21 cellular contexts compared by ENCODE assay signal in genomic region chr1:221783437-221783836, GRCh38. TPM values are rescaled to one million over a fixed set of nuclear protein-coding genes. Genes with fewer than 3 reads are reported as not detected.
DNase-seq lines count a peak whose midpoint lies in the region; ATAC-seq, FAIRE-seq and TF ChIP-seq lines count a peak whose summit lies in the region.
"Had no signal": no experiment of that assay in that cellular context is flagged by ENCODE, and none has a peak within 500 bp of the region (broad histone marks: within the 10 kb centered on the region; RNA-seq: fewer than 3 reads in every experiment).

No MANE protein-coding gene starts in this region.

- FAIRE-seq in D721Med (lab: Jason Lieb, UNC), result no peak

- H3K27ac Mint-ChIP-seq in CD4-positive, alpha-beta T cell, result no peak overlapping the region
- H3K27ac Mint-ChIP-seq in T-helper 1 cell treated with Interleukin-12 subunit alpha and Interleukin-12 subunit beta and Interleukin-4 antibody, amounts not matched to agents 30 μg/mL and 1 μg/mL, for 36 hours, result peak overlapping the region; percentile 73
- peak overlapping the region; percentile 57 to 77 for H3K27ac Mint-ChIP-seq in effector memory CD8-positive, alpha-beta T cell
- H3K27ac Mint-ChIP-seq: mesothelial cell of epicardium; stimulated activated memory B cell treated with anti-CD40 and anti-IgM and Interleukin-4, amounts not matched to agents 10 μg/mL and 1 μg/mL and 100 μg/mL, for 72 hours had no signal

- H3K27me3 Mint-ChIP-seq in CD4-positive, alpha-beta T cell, result no peaks in the 10 kb centered on the region
- H3K27me3 Mint-ChIP-seq in T-helper 1 cell treated with Interleukin-12 subunit alpha and Interleukin-12 subunit beta and Interleukin-4 antibody, amounts not matched to agents 30 μg/mL and 1 μg/mL, for 36 hours (ENCODE audit: low read depth), result peaks cover 3% of the 10 kb centered on the region
- no peaks in the 10 kb centered on the region for H3K27me3 Mint-ChIP-seq in effector memory CD8-positive, alpha-beta T cell
- H3K27me3 Mint-ChIP-seq: stimulated activated memory B cell treated with anti-CD40 and anti-IgM and Interleukin-4, amounts not matched to agents 10 μg/mL and 1 μg/mL and 100 μg/mL, for 72 hours had no signal

- no peak overlapping the region for H3K27ac ChIP-seq in CD4-positive, alpha-beta T cell (ENCODE audit: low read depth, low read length)
- H3K27ac ChIP-seq: cardiac muscle cell, gastrocnemius medialis, neutrophil, tibial artery, VCaP had no signal

- CTCF ChIA-PET in CD4-positive, alpha-beta T cell (lab: Charles Lee), result no interaction called here

- intact Hi-C loops in CD4-positive, alpha-beta T cell (cut with DNase I, micrococcal nuclease), result loop anchor here in 1 of 2 experiments (10.0 kb wide), 1 partner anchor 51 kb away; no protein-coding TSS in a partner anchor

- peak; percentile 81 for ATAC-seq in CD4-positive, alpha-beta T cell (ENCODE audit: poor library complexity)
- ATAC-seq in effector memory CD8-positive, alpha-beta T cell (replicated peaks), result peak; percentile 73
- ATAC-seq in GM18519 (IDR thresholded peaks at IDR 0.05; ENCODE audit: low FRiP score, unreplicated experiment) (no peak), HG03342 (IDR thresholded peaks at IDR 0.05; ENCODE audit: unreplicated experiment) (no peak)
- ATAC-seq: gastrocnemius medialis, Right ventricle myocardium inferior had no signal

- no peaks in the 10 kb centered on the region for H3K9me3 Mint-ChIP-seq in CD4-positive, alpha-beta T cell
- H3K9me3 Mint-ChIP-seq in T-helper 1 cell treated with Interleukin-12 subunit alpha and Interleukin-12 subunit beta and Interleukin-4 antibody, amounts not matched to agents 30 μg/mL and 1 μg/mL, for 36 hours, result no peaks in the 10 kb centered on the region
- H3K9me3 Mint-ChIP-seq in effector memory CD8-positive, alpha-beta T cell, result no peaks in the 10 kb centered on the region
- H3K9me3 Mint-ChIP-seq: mesothelial cell of epicardium; stimulated activated memory B cell treated with anti-CD40 and anti-IgM and Interleukin-4, amounts not matched to agents 10 μg/mL and 1 μg/mL and 100 μg/mL, for 72 hours had no signal

- H3K27me3 ChIP-seq in CD4-positive, alpha-beta T cell (ENCODE audit: control insufficient read depth, insufficient read depth, low read length), result no peaks in the 10 kb centered on the region
- H3K27me3 ChIP-seq: cardiac muscle cell, gastrocnemius medialis, tibial artery had no signal

- no peak overlapping the region for H3K4me3 ChIP-seq in GM12865 (ENCODE audit: low read depth, low read length)
- H3K4me3 ChIP-seq: cardiac muscle cell, gastrocnemius medialis, tibial artery had no signal

- H3K4me1 Mint-ChIP-seq in CD4-positive, alpha-beta T cell (ENCODE audit: low read depth), result peaks cover 57% of the 10 kb centered on the region
- H3K4me1 Mint-ChIP-seq in T-helper 1 cell treated with Interleukin-12 subunit alpha and Interleukin-12 subunit beta and Interleukin-4 antibody, amounts not matched to agents 30 μg/mL and 1 μg/mL, for 36 hours (ENCODE audit: low read depth), result peaks cover 61% of the 10 kb centered on the region
- peaks cover 42 to 44% of the 10 kb centered on the region in 2 donors for H3K4me1 Mint-ChIP-seq in effector memory CD8-positive, alpha-beta T cell (ENCODE audit: low read depth in 2 of 2)
- H3K4me1 Mint-ChIP-seq: mesothelial cell of epicardium had no signal

- H3K9me3 ChIP-seq in CD4-positive, alpha-beta T cell (ENCODE audit: control insufficient read depth, low read length), result no peaks in the 10 kb centered on the region
- H3K9me3 ChIP-seq: gastrocnemius medialis, neutrophil, tibial artery had no signal

- peak overlapping the region; percentile 44 for H3K4me3 Mint-ChIP-seq in CD4-positive, alpha-beta T cell
- H3K4me3 Mint-ChIP-seq in T-helper 1 cell treated with Interleukin-12 subunit alpha and Interleukin-12 subunit beta and Interleukin-4 antibody, amounts not matched to agents 30 μg/mL and 1 μg/mL, for 36 hours, result peak overlapping the region; percentile 58
- peak overlapping the region; percentile 79 to 80 for H3K4me3 Mint-ChIP-seq in effector memory CD8-positive, alpha-beta T cell
- H3K4me3 Mint-ChIP-seq: mesothelial cell of epicardium; stimulated activated memory B cell treated with anti-CD40 and anti-IgM and Interleukin-4, amounts not matched to agents 10 μg/mL and 1 μg/mL and 100 μg/mL, for 72 hours had no signal

- DNase-seq in CD4-positive, alpha-beta T cell, result peak in 1 of 10 experiments; percentile 12
- DNase-seq in GM12865 (ENCODE audit: low read depth) (peak; percentile 44), D721Med (ENCODE audit: insufficient read length, low spot score) (no peak), GM03348 (ENCODE audit: low spot score) (no peak)
- peak; percentile 15 to 25 (median 25) for DNase-seq in effector memory CD8-positive, alpha-beta T cell
- DNase-seq: AML-193, erythroblast, gastrocnemius medialis, GF-D8, GOT3, NCI-H345, tibial artery had no signal

- POLR2A ChIA-PET in CD4-positive, alpha-beta T cell (lab: Charles Lee), result interaction anchor here (1.2 to 3.5 kb wide), 4 partner anchors 9 to 930 kb away, joined by 3 to 20 read pairs (median 4); partner anchors contain the start of gene DUSP10

- TF ChIP-seq CTCF in CD4-positive, alpha-beta T cell (IDR thresholded peaks at IDR 0.05), result no peak
- no peak for TF ChIP-seq CTCF in GM12865 (IDR thresholded peaks at IDR 0.05; ENCODE audit: insufficient read depth, low read depth, low read length, missing control alignments)
- TF ChIP-seq CTCF in D721Med (IDR thresholded peaks at IDR 0.05; ENCODE audit: insufficient read depth, missing control alignments), result no peak

- no peaks in the 10 kb centered on the region for H3K36me3 Mint-ChIP-seq in CD4-positive, alpha-beta T cell (ENCODE audit: low read depth)
- H3K36me3 Mint-ChIP-seq in T-helper 1 cell treated with Interleukin-12 subunit alpha and Interleukin-12 subunit beta and Interleukin-4 antibody, amounts not matched to agents 30 μg/mL and 1 μg/mL, for 36 hours (ENCODE audit: low read depth), result peaks cover 7% of the 10 kb centered on the region
- no peaks in the 10 kb centered on the region for H3K36me3 Mint-ChIP-seq in effector memory CD8-positive, alpha-beta T cell (ENCODE audit: insufficient read depth)
- H3K36me3 Mint-ChIP-seq: mesothelial cell of epicardium; stimulated activated memory B cell treated with anti-CD40 and anti-IgM and Interleukin-4, amounts not matched to agents 10 μg/mL and 1 μg/mL and 100 μg/mL, for 72 hours had no signal

RNA-seq across cellular contexts. Expression of gene DUSP10, which starts 41.5 kb away (rescaled TPM):
- 10 to 100 TPM; 66.9 to 70.9 TPM for total RNA-seq in CD4-positive, alpha-beta T cell

Comparison
In these comparisons a context has a peak if more than half of its experiments do, and no peak if none do; other contexts are left out.
1. ATAC-seq: peak in CD4-positive, alpha-beta T cell (single experiment) and effector memory CD8-positive, alpha-beta T cell (single experiment); none in GM18519 (single experiment) and HG03342 (single experiment).
2. DNase-seq: peak in GM12865 (single experiment) and effector memory CD8-positive, alpha-beta T cell (3 of 3); none in D721Med (single experiment) and GM03348 (single experiment).
3. Peak in every context shown above with its lines, with median percentiles within 50 percentile points of each other: H3K4me3 Mint-ChIP-seq.